8 cellular contexts compared by ENCODE assay signal in genomic region chr4:7068279-7068842, GRCh38. TPM values are rescaled to one million over a fixed set of nuclear protein-coding genes. Genes with fewer than 3 reads are reported as not detected.
DNase-seq lines count a peak whose midpoint lies in the region; ATAC-seq, FAIRE-seq and TF ChIP-seq lines count a peak whose summit lies in the region.

No MANE protein-coding gene starts in this region.

- H3K9ac ChIP-seq in keratinocyte (ENCODE audit: control insufficient read depth, extremely low read depth, insufficient read depth, low read length) = peak overlapping the region; percentile 82

- H3K4me3 ChIP-seq in keratinocyte (ENCODE audit: control insufficient read depth in 2 of 3, extremely low read depth in 1 of 3, insufficient read depth in 2 of 3, low read depth in 1 of 3, low read length in 3 of 3) (peak overlapping the region; percentile 83 to 90 (median 84)), thymus (ENCODE audit: low read length) (peak overlapping the region; percentile 79)

- TF ChIP-seq CTCF in keratinocyte (optimal IDR thresholded peaks at IDR 0.05 in 1 of 3, IDR thresholded peaks at IDR 0.05 in 1 of 3, conservative IDR thresholded peaks at IDR 0.05 in 1 of 3; ENCODE audit: extremely low read depth in 1 of 3, insufficient read depth in 2 of 3, low read length in 3 of 3) = no peak

- no peak for FAIRE-seq in keratinocyte (lab: Jason Lieb, UNC)

- H3K4me3 Mint-ChIP-seq in activated CD4-positive, alpha-beta T cell treated with anti-CD3 and anti-CD28 coated beads, Interleukin-2, amount 10 ng/mL, durations not matched to agents 7 days and 5 days = peak overlapping the region; percentile 92
- peak overlapping the region; percentile 89 for H3K4me3 Mint-ChIP-seq in activated T-helper 2 cell treated with anti-CD3 and anti-CD28 coated beads, Interferon-gamma antibody, Interleukin-2, Interleukin-4, amounts not matched to agents 10 μg/mL and 5 μg/mL and 100 μg/mL, durations not matched to agents 14 hours and 24 hours and 36 hours (ENCODE audit: low read depth)

- H3K4me1 Mint-ChIP-seq in activated CD4-positive, alpha-beta T cell treated with anti-CD3 and anti-CD28 coated beads, Interleukin-2, amount 10 ng/mL, durations not matched to agents 7 days and 5 days = peaks cover 49% of the 10 kb centered on the region
- peaks cover 34% of the 10 kb centered on the region for H3K4me1 Mint-ChIP-seq in activated T-helper 2 cell treated with anti-CD3 and anti-CD28 coated beads, Interferon-gamma antibody, Interleukin-2, Interleukin-4, amounts not matched to agents 10 μg/mL and 5 μg/mL and 100 μg/mL, durations not matched to agents 14 hours and 24 hours and 36 hours (ENCODE audit: low read depth)

- H3K4me1 ChIP-seq in keratinocyte (ENCODE audit: control insufficient read depth, extremely low read depth, insufficient read depth, low read length) = peaks cover 13% of the 10 kb centered on the region
- peaks cover 16% of the 10 kb centered on the region for H3K4me1 ChIP-seq in thymus (ENCODE audit: control insufficient read depth, insufficient read depth, low read length)

- peak overlapping the region; percentile 94 for H3K27ac Mint-ChIP-seq in activated CD4-positive, alpha-beta T cell treated with anti-CD3 and anti-CD28 coated beads, Interleukin-2, amount 10 ng/mL, durations not matched to agents 7 days and 5 days
- peak overlapping the region; percentile 93 for H3K27ac Mint-ChIP-seq in activated T-helper 2 cell treated with anti-CD3 and anti-CD28 coated beads, Interferon-gamma antibody, Interleukin-2, Interleukin-4, amounts not matched to agents 10 μg/mL and 5 μg/mL and 100 μg/mL, durations not matched to agents 14 hours and 24 hours and 36 hours

- H2AFZ ChIP-seq in keratinocyte (ENCODE audit: control insufficient read depth, low read length) = peak overlapping the region; percentile 75

- intact Hi-C loops in activated T-helper 2 cell treated with anti-CD3 and anti-CD28 coated beads, Interferon-gamma antibody, Interleukin-2, Interleukin-4, amounts not matched to agents 10 μg/mL and 5 μg/mL and 100 μg/mL, durations not matched to agents 14 hours and 24 hours and 36 hours (cut with micrococcal nuclease) = loop anchor here (1.0 to 2.0 kb wide), 7 partner anchors 25 to 394 kb away; partner anchors contain the start of genes BLOC1S4, KIAA0232, TADA2B and TBC1D14

- peaks cover 44% of the 10 kb centered on the region for H3K79me2 ChIP-seq in keratinocyte (ENCODE audit: control insufficient read depth, insufficient read depth, low read length)

- no peaks in the 10 kb centered on the region for H3K27me3 ChIP-seq in keratinocyte (ENCODE audit: control insufficient read depth, extremely low read depth, insufficient read depth, low read length)
- peaks cover 2% of the 10 kb centered on the region for H3K27me3 ChIP-seq in thymus (ENCODE audit: control insufficient read depth, insufficient read depth)

- CTCF ChIA-PET in activated CD4-positive, alpha-beta T cell treated with anti-CD3 and anti-CD28 coated beads, Interleukin-2, amount 10 ng/mL, durations not matched to agents 7 days and 5 days (lab: Charles Lee) = interaction anchor here (0.5 to 13.8 kb wide), 8 partner anchors 13 to 348 kb away, joined by 3 to 128 read pairs (median 4); partner anchors contain the start of gene TADA2B

- ATAC-seq in HG03097 (IDR thresholded peaks at IDR 0.05; ENCODE audit: low FRiP score, unreplicated experiment) (peak; percentile 23), GM18873 (IDR thresholded peaks at IDR 0.05; ENCODE audit: low FRiP score, unreplicated experiment) (no peak)

- POLR2A ChIA-PET in activated CD4-positive, alpha-beta T cell treated with anti-CD3 and anti-CD28 coated beads, Interleukin-2, amount 10 ng/mL, durations not matched to agents 7 days and 5 days (lab: Charles Lee) = interaction anchor here (0.6 to 1.4 kb wide), 3 partner anchors 69 to 169 kb away, joined by 3 to 14 read pairs (median 5); partner anchors contain the start of gene TBC1D14

- peaks cover 11% of the 10 kb centered on the region for H3K27me3 Mint-ChIP-seq in activated CD4-positive, alpha-beta T cell treated with anti-CD3 and anti-CD28 coated beads, Interleukin-2, amount 10 ng/mL, durations not matched to agents 7 days and 5 days
- peaks cover 12% of the 10 kb centered on the region for H3K27me3 Mint-ChIP-seq in activated T-helper 2 cell treated with anti-CD3 and anti-CD28 coated beads, Interferon-gamma antibody, Interleukin-2, Interleukin-4, amounts not matched to agents 10 μg/mL and 5 μg/mL and 100 μg/mL, durations not matched to agents 14 hours and 24 hours and 36 hours (ENCODE audit: low read depth)

- H3K9me3 Mint-ChIP-seq in activated CD4-positive, alpha-beta T cell treated with anti-CD3 and anti-CD28 coated beads, Interleukin-2, amount 10 ng/mL, durations not matched to agents 7 days and 5 days = no peaks in the 10 kb centered on the region
- H3K9me3 Mint-ChIP-seq in activated T-helper 2 cell treated with anti-CD3 and anti-CD28 coated beads, Interferon-gamma antibody, Interleukin-2, Interleukin-4, amounts not matched to agents 10 μg/mL and 5 μg/mL and 100 μg/mL, durations not matched to agents 14 hours and 24 hours and 36 hours = no peaks in the 10 kb centered on the region

- no peaks in the 10 kb centered on the region for H3K9me1 ChIP-seq in keratinocyte (ENCODE audit: control insufficient read depth, extremely low read depth, insufficient read depth, low read length)

- H3K4me2 ChIP-seq in keratinocyte (ENCODE audit: control insufficient read depth, extremely low read depth, insufficient read depth, low read depth, low read length) = peak overlapping the region; percentile 91

- H3K36me3 ChIP-seq in keratinocyte (ENCODE audit: control insufficient read depth in 2 of 2, extremely low read depth in 1 of 2, insufficient read depth in 2 of 2, low read length in 2 of 2) = peaks cover 8 to 11% of the 10 kb centered on the region in 2 experiments
- H3K36me3 ChIP-seq in thymus (ENCODE audit: control insufficient read depth, insufficient read depth) = peaks cover 6% of the 10 kb centered on the region

- peaks cover 19% of the 10 kb centered on the region for H3K36me3 Mint-ChIP-seq in activated CD4-positive, alpha-beta T cell treated with anti-CD3 and anti-CD28 coated beads, Interleukin-2, amount 10 ng/mL, durations not matched to agents 7 days and 5 days (ENCODE audit: low read depth)
- H3K36me3 Mint-ChIP-seq in activated T-helper 2 cell treated with anti-CD3 and anti-CD28 coated beads, Interferon-gamma antibody, Interleukin-2, Interleukin-4, amounts not matched to agents 10 μg/mL and 5 μg/mL and 100 μg/mL, durations not matched to agents 14 hours and 24 hours and 36 hours (ENCODE audit: low read depth) = peaks cover 37% of the 10 kb centered on the region

- dilution Hi-C loops in keratinocyte (cut with MboI; ENCODE audit: extremely low pct_ligation_motif_present, low sequenced_read_pairs) = no loop called here

- no peak for DNase-seq in activated CD4-positive, alpha-beta T cell treated with anti-CD3 and anti-CD28 coated beads, Interleukin-2, amount 10 ng/mL, durations not matched to agents 7 days and 5 days
- no peak for DNase-seq in activated CD4-positive, alpha-beta T cell treated with anti-CD3 and anti-CD28 coated beads for 4 hours
- DNase-seq in activated T-helper 2 cell treated with anti-CD3 and anti-CD28 coated beads, Interferon-gamma antibody, Interleukin-2, Interleukin-4, amounts not matched to agents 10 μg/mL and 5 μg/mL and 100 μg/mL, durations not matched to agents 14 hours and 24 hours and 36 hours (ENCODE audit: low spot score) = no peak
- no peak for DNase-seq in keratinocyte (ENCODE audit: low read depth, low spot score)
- no peak for DNase-seq in Kasumi-1 (lab: John Stamatoyannopoulos, UW)

- no peaks in the 10 kb centered on the region for H3K9me3 ChIP-seq in keratinocyte (ENCODE audit: control insufficient read depth, low read depth, low read length)
- H3K9me3 ChIP-seq in thymus (ENCODE audit: control insufficient read depth) = no peaks in the 10 kb centered on the region

- WGBS in thymus = under 1% methylated on average over 50 of the region's 50 CpGs

- peak overlapping the region; percentile 74 for H3K27ac ChIP-seq in keratinocyte (ENCODE audit: control insufficient read depth, insufficient read depth, low read length)
- peak overlapping the region; percentile 77 for H3K27ac ChIP-seq in thymus (ENCODE audit: low read depth)

- peaks cover 9% of the 10 kb centered on the region for H4K20me1 ChIP-seq in keratinocyte (ENCODE audit: control insufficient read depth, extremely low read depth, insufficient read depth, low read length)

RNA-seq across cellular contexts. Expression of gene GRPEL1, which starts 0.5 kb away (rescaled TPM):
- 10 to 100 TPM; 34.8 to 35.4 TPM for total RNA-seq in activated CD4-positive, alpha-beta T cell treated with anti-CD3 and anti-CD28 coated beads, Interleukin-2, amount 10 ng/mL, durations not matched to agents 7 days and 5 days
- 84.4 and 84.6 TPM in 2 replicates for total RNA-seq in activated T-helper 2 cell treated with anti-CD3 and anti-CD28 coated beads, Interferon-gamma antibody, Interleukin-2, Interleukin-4, amounts not matched to agents 10 μg/mL and 5 μg/mL and 100 μg/mL, durations not matched to agents 14 hours and 24 hours and 36 hours
- polyA plus RNA-seq in keratinocyte = 30.4 to 76.8 TPM (median 59.1 TPM) in 3 replicates
- polyA plus RNA-seq in keratinocyte (2011; ENCODE audit: low read depth) = 502 TPM
- polyA plus RNA-seq in keratinocyte (2011; cell fraction: cytosol; rRNA removed) = 55.5 and 66.3 TPM in 2 replicates
- polyA plus RNA-seq in keratinocyte (2011; cell fraction: nucleus; rRNA removed) = 37.3 and 46.3 TPM in 2 replicates
- 56.0 and 59.8 TPM in 2 replicates for polyA plus RNA-seq in keratinocyte (2012; ENCODE audit: low replicate concordance)
- polyA minus RNA-seq in keratinocyte = 7.4 to 32.2 TPM (median 18.9 TPM) in 3 replicates
- polyA minus RNA-seq in keratinocyte (2011; cell fraction: cytosol; rRNA and poly(A)+ RNA removed) = 24.6 TPM
- 7.7 and 14.1 TPM in 2 replicates for polyA minus RNA-seq in keratinocyte (2011; cell fraction: nucleus; rRNA and poly(A)+ RNA removed)
- 20.4 TPM for polyA plus RNA-seq in thymus

RNA-seq across cellular contexts. Expression of gene TADA2B, which starts 25.2 kb away (rescaled TPM):
- total RNA-seq in activated CD4-positive, alpha-beta T cell treated with anti-CD3 and anti-CD28 coated beads, Interleukin-2, amount 10 ng/mL, durations not matched to agents 7 days and 5 days = 10 to 100 TPM; 25.5 to 26.1 TPM
- 12.9 and 13.3 TPM in 2 replicates for total RNA-seq in activated T-helper 2 cell treated with anti-CD3 and anti-CD28 coated beads, Interferon-gamma antibody, Interleukin-2, Interleukin-4, amounts not matched to agents 10 μg/mL and 5 μg/mL and 100 μg/mL, durations not matched to agents 14 hours and 24 hours and 36 hours
- polyA plus RNA-seq in keratinocyte (4.6 to 7.2 TPM (median 5.3 TPM) in 3 replicates), thymus (15.2 TPM)
- 10.6 TPM for polyA plus RNA-seq in keratinocyte (2011; ENCODE audit: low read depth)
- 5.5 and 7.2 TPM in 2 replicates for polyA plus RNA-seq in keratinocyte (2011; cell fraction: cytosol; rRNA removed)
- polyA plus RNA-seq in keratinocyte (2011; cell fraction: nucleus; rRNA removed) = 7.2 and 7.8 TPM in 2 replicates
- 10.8 and 12.4 TPM in 2 replicates for polyA plus RNA-seq in keratinocyte (2012; ENCODE audit: low replicate concordance)
- 4.4 to 7.2 TPM (median 5.2 TPM) in 3 replicates for polyA minus RNA-seq in keratinocyte
- polyA minus RNA-seq in keratinocyte (2011; cell fraction: cytosol; rRNA and poly(A)+ RNA removed) = 6.7 TPM
- 4.6 and 6.1 TPM in 2 replicates for polyA minus RNA-seq in keratinocyte (2011; cell fraction: nucleus; rRNA and poly(A)+ RNA removed)
